Comparison of ENCODE assay signal across 10 cellular contexts in genomic region chr16:27363797-27364196, GRCh38. TPM values are rescaled to one million over a fixed set of nuclear protein-coding genes. Genes with fewer than 3 reads are reported as not detected.
DNase-seq lines count a peak whose midpoint lies in the region; ATAC-seq, FAIRE-seq and TF ChIP-seq lines count a peak whose summit lies in the region.
"Had no signal": no experiment of that assay in that cellular context is flagged by ENCODE, and none has a peak within 500 bp of the region (broad histone marks: within the 10 kb centered on the region; RNA-seq: fewer than 3 reads in every experiment).

No MANE protein-coding gene starts in this region.

- peaks cover 24% of the 10 kb centered on the region for H3K36me3 Mint-ChIP-seq in activated naive CD4-positive, alpha-beta T cell treated with anti-CD3 and anti-CD28 coated beads, Interleukin-2, amount 50 U/mL, for 24 hours
- peaks cover 72% of the 10 kb centered on the region for H3K36me3 Mint-ChIP-seq in activated CD8-positive, alpha-beta T cell treated with anti-CD3 and anti-CD28 coated beads for 36 hours (ENCODE audit: low read depth)

- H3K9me1 ChIP-seq in keratinocyte (ENCODE audit: control insufficient read depth, extremely low read depth, insufficient read depth, low read length) = peaks cover 2% of the 10 kb centered on the region

- H3K4me1 ChIP-seq in keratinocyte (ENCODE audit: control insufficient read depth, extremely low read depth, insufficient read depth, low read length) (peaks cover 45% of the 10 kb centered on the region), upper lobe of left lung (peaks cover 27 to 58% (median 33%) of the 10 kb centered on the region in 4 donors), GM23248 (ENCODE audit: insufficient read depth) (peaks cover 23% of the 10 kb centered on the region)

- H3K36me3 ChIP-seq in keratinocyte (ENCODE audit: control insufficient read depth in 2 of 2, extremely low read depth in 1 of 2, insufficient read depth in 2 of 2, low read length in 2 of 2) (peaks cover 29 to 38% of the 10 kb centered on the region in 2 experiments), upper lobe of left lung (peaks cover 21 to 62% (median 50%) of the 10 kb centered on the region in 4 donors), GM23248 (ENCODE audit: low read depth) (peaks cover 14% of the 10 kb centered on the region; the same call in 1 of the 2 replicates)

- WGBS in upper lobe of left lung, 2 donors = 63 to 77% methylated on average over 2 to 8 of the region's 9 CpGs
- 83 to 85% methylated on average over 9 of the region's 9 CpGs for WGBS in GM23248 (ENCODE audit: low coverage in 1 of 2, low lambda C conversion rate in 2 of 2, missing lambda C conversion rate in 2 of 2), 2 experiments

- H3K4me2 ChIP-seq in keratinocyte (ENCODE audit: control insufficient read depth, extremely low read depth, insufficient read depth, low read depth, low read length) (no peak overlapping the region), GM23248 (ENCODE audit: unreplicated experiment) (no peak overlapping the region)

- H3K9me2 ChIP-seq in GM23248 (ENCODE audit: insufficient read depth) = no peaks in the 10 kb centered on the region

- H3K9me3 ChIP-seq in keratinocyte (ENCODE audit: control insufficient read depth, low read depth, low read length) (peaks cover 4% of the 10 kb centered on the region), upper lobe of left lung (no peaks in the 10 kb centered on the region), GM23248 (ENCODE audit: low read depth) (no peaks in the 10 kb centered on the region)

- H2AFZ ChIP-seq in keratinocyte (ENCODE audit: control insufficient read depth, low read length) (no peak overlapping the region), GM23248 (no peak overlapping the region)

- peaks cover 61% of the 10 kb centered on the region for H3K4me1 Mint-ChIP-seq in activated naive CD4-positive, alpha-beta T cell treated with anti-CD3 and anti-CD28 coated beads, Interleukin-2, amount 50 U/mL, for 24 hours
- peaks cover 68% of the 10 kb centered on the region for H3K4me1 Mint-ChIP-seq in activated CD8-positive, alpha-beta T cell treated with anti-CD3 and anti-CD28 coated beads for 36 hours (ENCODE audit: low read depth)

- dilution Hi-C loops in keratinocyte (cut with MboI; ENCODE audit: extremely low pct_ligation_motif_present, low sequenced_read_pairs) = no loop called here

- no peak for TF ChIP-seq CTCF in activated CD8-positive, alpha-beta T cell treated with anti-CD3 and anti-CD28 coated beads for 36 hours (IDR thresholded peaks at IDR 0.05)
- TF ChIP-seq CTCF in keratinocyte (optimal IDR thresholded peaks at IDR 0.05 in 1 of 3, IDR thresholded peaks at IDR 0.05 in 1 of 3, conservative IDR thresholded peaks at IDR 0.05 in 1 of 3; ENCODE audit: extremely low read depth in 1 of 3, insufficient read depth in 2 of 3, low read length in 3 of 3) = no peak
- TF ChIP-seq CTCF in upper lobe of left lung (IDR thresholded peaks at IDR 0.05) = no peak

- no peak for ATAC-seq in activated CD8-positive, alpha-beta T cell treated with anti-CD3 and anti-CD28 coated beads for 36 hours
- ATAC-seq in upper lobe of left lung (ENCODE audit: low FRiP score in 2 of 2) (peak in 1 of 2 donors; percentile 37), sciatic nerve (no peak)
- ATAC-seq: GM12878 had no signal

- FAIRE-seq in keratinocyte (lab: Jason Lieb, UNC) = no peak
- FAIRE-seq: GM12878 had no signal

- CTCF ChIA-PET in activated CD8-positive, alpha-beta T cell treated with anti-CD3 and anti-CD28 coated beads for 36 hours (lab: Charles Lee) = no interaction called here

- H3K9me3 Mint-ChIP-seq in activated naive CD4-positive, alpha-beta T cell treated with anti-CD3 and anti-CD28 coated beads, Interleukin-2, amount 50 U/mL, for 24 hours = no peaks in the 10 kb centered on the region
- peaks cover 11% of the 10 kb centered on the region for H3K9me3 Mint-ChIP-seq in activated CD8-positive, alpha-beta T cell treated with anti-CD3 and anti-CD28 coated beads for 36 hours

- in situ Hi-C loops in GM23248 (cut with MboI) = loop anchor here (25.0 kb wide), 1 partner anchor 1526 kb away; no protein-coding TSS in a partner anchor

- no peak overlapping the region for H3K9ac ChIP-seq in keratinocyte (ENCODE audit: control insufficient read depth, extremely low read depth, insufficient read depth, low read length)
- H3K9ac ChIP-seq in GM23248 = no peak overlapping the region

- H4K20me1 ChIP-seq in keratinocyte (ENCODE audit: control insufficient read depth, extremely low read depth, insufficient read depth, low read length) (peaks cover 3% of the 10 kb centered on the region), GM23248 (ENCODE audit: insufficient read depth) (no peaks in the 10 kb centered on the region)

- no peaks in the 10 kb centered on the region for H3K27me3 ChIP-seq in keratinocyte (ENCODE audit: control insufficient read depth, extremely low read depth, insufficient read depth, low read length)
- H3K27me3 ChIP-seq in upper lobe of left lung = no peaks in the 10 kb centered on the region
- no peaks in the 10 kb centered on the region for H3K27me3 ChIP-seq in GM23248 (replicated peaks; ENCODE audit: insufficient read depth)

- peak overlapping the region; percentile 89 for H3K27ac ChIP-seq in keratinocyte (ENCODE audit: control insufficient read depth, insufficient read depth, low read length)
- peak overlapping the region in 3 of 4 donors; percentile 28 to 60 (median 32) for H3K27ac ChIP-seq in upper lobe of left lung
- no peak overlapping the region for H3K27ac ChIP-seq in GM23248
- H3K27ac ChIP-seq: C4-2B had no signal

- H3F3A ChIP-seq in GM23248 (ENCODE audit: insufficient read depth) = peaks cover 36% of the 10 kb centered on the region

- POLR2A ChIA-PET in activated CD8-positive, alpha-beta T cell treated with anti-CD3 and anti-CD28 coated beads for 36 hours (lab: Charles Lee) = interaction anchor here (1.0 to 10.1 kb wide), 3 partner anchors 8 to 130 kb away, joined by 3 to 168 read pairs (median 4); partner anchors contain the start of gene IL21R

- intact Hi-C loops in activated CD8-positive, alpha-beta T cell treated with anti-CD3 and anti-CD28 coated beads for 36 hours (cut with micrococcal nuclease) = no loop called here
- intact Hi-C loops in sciatic nerve (cut with DNase I) = no loop called here

- no peak for TF ChIP-seq POLR2A in upper lobe of left lung (IDR thresholded peaks at IDR 0.05)

- H3K4me3 ChIP-seq in keratinocyte (ENCODE audit: control insufficient read depth in 2 of 3, extremely low read depth in 1 of 3, insufficient read depth in 2 of 3, low read depth in 1 of 3, low read length in 3 of 3) (no peak overlapping the region), upper lobe of left lung (no peak overlapping the region), GM23248 (no peak overlapping the region)
- H3K4me3 ChIP-seq: GM12878 had no signal

- H3K79me2 ChIP-seq in keratinocyte (ENCODE audit: control insufficient read depth, insufficient read depth, low read length) (peaks cover 4% of the 10 kb centered on the region), GM23248 (ENCODE audit: insufficient read depth) (no peaks in the 10 kb centered on the region)

- H3K27ac Mint-ChIP-seq in activated naive CD4-positive, alpha-beta T cell treated with anti-CD3 and anti-CD28 coated beads, Interleukin-2, amount 50 U/mL, for 24 hours = peak overlapping the region; percentile 73
- H3K27ac Mint-ChIP-seq in activated CD8-positive, alpha-beta T cell treated with anti-CD3 and anti-CD28 coated beads for 36 hours = peak overlapping the region; percentile 100

- no peak for TF ChIP-seq EP300 in upper lobe of left lung (IDR thresholded peaks at IDR 0.05)

- H3K4me3 Mint-ChIP-seq in activated naive CD4-positive, alpha-beta T cell treated with anti-CD3 and anti-CD28 coated beads, Interleukin-2, amount 50 U/mL, for 24 hours = no peak overlapping the region
- no peak overlapping the region for H3K4me3 Mint-ChIP-seq in activated CD8-positive, alpha-beta T cell treated with anti-CD3 and anti-CD28 coated beads for 36 hours

- DNase-seq in activated naive CD4-positive, alpha-beta T cell treated with Interleukin-2 at 50 U/mL for 16 hours = no peak
- DNase-seq in activated CD8-positive, alpha-beta T cell treated with anti-CD3 and anti-CD28 coated beads for 36 hours = no peak
- no peak for DNase-seq in keratinocyte (ENCODE audit: low read depth, low spot score)
- DNase-seq in upper lobe of left lung = peak; percentile 63 to 67
- DNase-seq in GM23248 = no peak
- no peak for DNase-seq in sciatic nerve (ENCODE audit: low spot score)
- no peak for DNase-seq in DMS79 (lab: John Stamatoyannopoulos, UW)

- H3K27me3 Mint-ChIP-seq in activated naive CD4-positive, alpha-beta T cell treated with anti-CD3 and anti-CD28 coated beads, Interleukin-2, amount 50 U/mL, for 24 hours = no peaks in the 10 kb centered on the region
- H3K27me3 Mint-ChIP-seq in activated CD8-positive, alpha-beta T cell treated with anti-CD3 and anti-CD28 coated beads for 36 hours = no peaks in the 10 kb centered on the region

RNA-seq across cellular contexts. Expression of gene IL21R, which starts 38.2 kb away (rescaled TPM):
- 10 to 100 TPM; 95.6 to 97.2 TPM for total RNA-seq in activated CD8-positive, alpha-beta T cell treated with anti-CD3 and anti-CD28 coated beads for 36 hours
- 0.09 to 0.12 TPM (median 0.12 TPM) in 3 replicates for polyA plus RNA-seq in keratinocyte
- not detected for polyA plus RNA-seq in keratinocyte (2011; ENCODE audit: low read depth)
- polyA plus RNA-seq in keratinocyte (2011; cell fraction: cytosol; rRNA removed) = 0.05 and 0.06 TPM in 2 replicates
- 0.10 and 0.13 TPM in 2 replicates for polyA plus RNA-seq in keratinocyte (2011; cell fraction: nucleus; rRNA removed)
- polyA plus RNA-seq in keratinocyte (2012; ENCODE audit: low replicate concordance) = 0.16 TPM in 1 of 2 replicates, not detected in the other
- polyA minus RNA-seq in keratinocyte = 0.06 to 0.33 TPM (median 0.26 TPM) in 3 replicates
- not detected for polyA minus RNA-seq in keratinocyte (2011; cell fraction: cytosol; rRNA and poly(A)+ RNA removed)
- 0.16 TPM in 1 of 2 replicates, not detected in the other for polyA minus RNA-seq in keratinocyte (2011; cell fraction: nucleus; rRNA and poly(A)+ RNA removed)
- total RNA-seq in upper lobe of left lung = 10 to 100 TPM in 1 of 6 donors, 1 to 10 TPM in 5; 2.0 to 10.1 (median 3.6) TPM
- 0.76 and 1.5 TPM in 2 replicates for total RNA-seq in GM23248 (2014; rRNA removed; shearing (Covaris generic))
- polyA plus RNA-seq in GM23248 (2016; fragmentation: Nextera tagmentation; extraction: Ambion mirVana) = 0.90 and 1.2 TPM in 2 replicates
- total RNA-seq in sciatic nerve = 1.7 TPM

RNA-seq across cellular contexts. Expression of gene IL4R, which starts 50.0 kb away (rescaled TPM):
- total RNA-seq in activated CD8-positive, alpha-beta T cell treated with anti-CD3 and anti-CD28 coated beads for 36 hours = 100 to 1,000 TPM; 236 to 245 TPM
- polyA plus RNA-seq in keratinocyte (60.5 to 79.1 TPM (median 77.8 TPM) in 3 replicates), GM23248 (2016; fragmentation: Nextera tagmentation; extraction: Ambion mirVana) (11.3 and 11.7 TPM in 2 replicates)
- 27.2 TPM for polyA plus RNA-seq in keratinocyte (2011; ENCODE audit: low read depth)
- 31.6 and 39.6 TPM in 2 replicates for polyA plus RNA-seq in keratinocyte (2011; cell fraction: cytosol; rRNA removed)
- 153 and 169 TPM in 2 replicates for polyA plus RNA-seq in keratinocyte (2011; cell fraction: nucleus; rRNA removed)
- polyA plus RNA-seq in keratinocyte (2012; ENCODE audit: low replicate concordance) = 48.6 and 66.4 TPM in 2 replicates
- polyA minus RNA-seq in keratinocyte = 90.9 to 242 TPM (median 99.7 TPM) in 3 replicates
- 54.3 TPM for polyA minus RNA-seq in keratinocyte (2011; cell fraction: cytosol; rRNA and poly(A)+ RNA removed)
- polyA minus RNA-seq in keratinocyte (2011; cell fraction: nucleus; rRNA and poly(A)+ RNA removed) = 107 and 118 TPM in 2 replicates
- total RNA-seq in upper lobe of left lung (100 to 1,000 TPM in 5 of 6 donors, 10 to 100 TPM in 1; 87.0 to 202 (median 153) TPM), sciatic nerve (62.8 TPM)
- total RNA-seq in GM23248 (2014; rRNA removed; shearing (Covaris generic)) = 17.7 and 18.5 TPM in 2 replicates

Comparison
In these comparisons a context has a peak if more than half of its experiments do, and no peak if none do; other contexts are left out.
1. DNase-seq: peak in upper lobe of left lung (2 of 2); none in activated naive CD4-positive, alpha-beta T cell treated with Interleukin-2 at 50 U/mL for 16 hours (single experiment), activated CD8-positive, alpha-beta T cell treated with anti-CD3 and anti-CD28 coated beads for 36 hours (single experiment), keratinocyte (single experiment), GM23248 (single experiment), sciatic nerve (single experiment) and DMS79 (single experiment).
2. RNA of gene IL21R, which starts 38.2 kb away (total RNA-seq): 95.6 to 97.2 TPM in activated CD8-positive, alpha-beta T cell treated with anti-CD3 and anti-CD28 coated beads for 36 hours; 2.0 to 10.1 TPM in upper lobe of left lung, 1.7 TPM in sciatic nerve (single experiment) and 0.76 to 1.5 TPM in GM23248; every median in the first group is over 4 times any median in the second.